In the genomic region with DNA sequence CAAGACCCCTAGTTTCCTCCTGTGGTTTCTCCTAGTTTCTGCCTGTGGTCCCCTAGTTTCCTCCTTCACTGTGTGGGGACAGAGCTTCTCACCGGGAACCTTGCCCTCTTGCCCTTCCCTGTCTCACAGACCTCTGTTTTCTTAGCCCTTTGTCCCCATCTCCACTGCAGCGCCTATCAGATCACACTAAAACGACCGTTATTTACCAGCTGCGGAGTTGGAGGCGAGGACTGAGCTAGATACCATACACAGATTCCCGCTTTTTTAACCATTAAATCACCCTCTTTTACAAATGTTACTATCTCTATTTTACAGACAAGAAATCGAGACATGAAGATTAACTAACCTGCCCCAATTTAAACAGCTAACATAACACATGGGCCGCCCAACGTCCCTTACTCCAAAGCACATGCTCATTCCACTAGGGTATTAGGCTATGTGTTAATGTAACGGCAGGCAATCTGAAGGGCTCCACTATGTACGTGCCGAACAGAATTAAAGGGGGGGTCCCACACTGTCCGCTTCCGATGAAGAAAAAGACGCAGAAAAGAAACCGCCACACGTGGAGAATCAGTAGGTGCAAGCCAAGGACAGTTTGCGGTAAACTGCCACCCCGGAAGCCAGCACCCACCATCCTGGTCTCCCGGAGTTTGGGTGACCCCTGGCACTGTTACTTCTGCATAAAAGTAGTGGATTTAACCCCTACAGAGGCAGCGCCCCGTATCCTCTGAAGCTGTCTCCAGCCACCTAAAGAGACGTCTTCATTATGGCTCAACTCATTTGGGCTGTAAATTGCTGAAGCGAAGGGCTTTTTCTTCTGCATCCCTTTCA, we compare ENCODE assay signal across 16 cellular contexts. TPM values are rescaled to one million over a fixed set of nuclear protein-coding genes. Genes with fewer than 3 reads are reported as not detected.
DNase-seq lines count a peak whose midpoint lies in the region; ATAC-seq, FAIRE-seq and TF ChIP-seq lines count a peak whose summit lies in the region.
"Had no signal": no experiment of that assay in that cellular context is flagged by ENCODE, and none has a peak within 500 bp of the region (broad histone marks: within the 10 kb centered on the region; RNA-seq: fewer than 3 reads in every experiment).

No MANE protein-coding gene starts in this region.

- 31% methylated on average over 24 of the region's 25 CpGs for WGBS in HepG2 (ENCODE audit: low lambda C conversion rate)

- H3K4me2 ChIP-seq in HepG2 (ENCODE audit: low read depth, low read length): peak overlapping the region; percentile 62

- peaks cover 4 to 12% of the 10 kb centered on the region in 2 experiments for H3K36me3 ChIP-seq in HepG2 (replicated peaks in 1 of 2; ENCODE audit: control insufficient read depth in 1 of 2, insufficient read depth in 2 of 2, low read length in 2 of 2)

- H3K9me3 Mint-ChIP-seq in activated naive CD8-positive, alpha-beta T cell (ENCODE audit: low read depth): no peaks in the 10 kb centered on the region
- no peaks in the 10 kb centered on the region for H3K9me3 Mint-ChIP-seq in activated naive CD8-positive, alpha-beta T cell treated with anti-CD3 and anti-CD28 coated beads, Interleukin-2, amount 50 U/mL, for 24 hours
- no peaks in the 10 kb centered on the region for H3K9me3 Mint-ChIP-seq in activated B cell treated with CpG ODN at 0.5 μM for 24 hours
- no peaks in the 10 kb centered on the region for H3K9me3 Mint-ChIP-seq in type B pancreatic cell

- CTCF ChIA-PET in activated B cell treated with CpG ODN at 0.5 μM for 24 hours (lab: Charles Lee) (no interaction called here), HepG2 (lab: Yijun Ruan, JAX; ENCODE audit: low intra/inter-chr PET ratio, low total read pairs) (no interaction called here)

- intact Hi-C loops in activated B cell treated with CpG ODN at 0.5 μM for 24 hours (cut with micrococcal nuclease): loop anchor here (10.0 kb wide), 1 partner anchor 1482 kb away; a partner anchor contains a TSS
- intact Hi-C loops in HepG2 (cut with micrococcal nuclease; ENCODE audit: unreplicated experiment): no loop called here

- no peak for TF ChIP-seq EP300 in HepG2 (IDR thresholded peaks at IDR 0.05; ENCODE audit: low read depth in 2 of 2, low read length in 2 of 2)
- no peak for TF ChIP-seq EP300 in HepG2 (CRISPR knock-in tag; IDR thresholded peaks at IDR 0.05; ENCODE audit: borderline replicate concordance)

- TF ChIP-seq CTCF in activated B cell treated with CpG ODN at 0.5 μM for 24 hours (IDR thresholded peaks at IDR 0.05) (no peak), HepG2 (CRISPR knock-in tag; IDR thresholded peaks at IDR 0.05) (no peak), type B pancreatic cell (conservative IDR thresholded peaks at IDR 0.05) (no peak)

- FAIRE-seq in HepG2 (lab: Jason Lieb, UNC): no peak

- H3K9me3 ChIP-seq in HepG2 (ENCODE audit: low read length): no peaks in the 10 kb centered on the region
- H3K9me3 ChIP-seq: gastroesophageal sphincter had no signal

- H3K4me1 ChIP-seq in HepG2 (ENCODE audit: insufficient read depth, low read length): peaks cover 43% of the 10 kb centered on the region

- peak overlapping the region in 1 of 3 experiments; percentile 11; a peak in 1 of 6 replicates for H3K4me3 ChIP-seq in HepG2 (replicated peaks in 1 of 3; ENCODE audit: insufficient read depth in 1 of 3, low read depth in 2 of 3, low read length in 3 of 3)
- H3K4me3 ChIP-seq: gastroesophageal sphincter had no signal

- DNase-seq in activated naive CD8-positive, alpha-beta T cell treated with anti-CD3 and anti-CD28 coated beads, Interleukin-2, amount 50 U/mL, for 24 hours: no peak
- DNase-seq in activated B cell treated with CpG ODN at 0.5 μM for 24 hours (no peak), HepG2 (ENCODE audit: low spot score) (no peak), type B pancreatic cell (ENCODE audit: extremely low spot score, unreplicated experiment) (no peak), G401 (ENCODE audit: low spot score) (no peak), substantia nigra (lab: John Stamatoyannopoulos, UW) (no peak)
- DNase-seq: activated naive CD4-positive, alpha-beta T cell treated with Interleukin-2 at 50 U/mL for 16 hours; central memory CD4-positive, alpha-beta T cell; midbrain; NCI-H2029; NCI-H526; stimulated activated CD4-positive, alpha-beta T cell treated with anti-CD3 and anti-CD28 coated beads, Interleukin-12 subunit alpha, Interleukin-12 subunit beta, amount 100 ng/mL, for 4 hours; SW 1271 had no signal

- no peak for ATAC-seq in activated naive CD8-positive, alpha-beta T cell treated with anti-CD3 and anti-CD28 coated beads, Interleukin-2, amount 50 U/mL, for 24 hours
- ATAC-seq in activated B cell treated with CpG ODN at 0.5 μM for 24 hours (ENCODE audit: low read depth) (no peak), HepG2 (no peak; the same call in 2 of the 3 replicates), HG02798 (IDR thresholded peaks at IDR 0.05; ENCODE audit: poor library complexity, unreplicated experiment) (no peak)
- ATAC-seq: gastroesophageal sphincter had no signal

- no peaks in the 10 kb centered on the region for H3K27me3 ChIP-seq in HepG2 (ENCODE audit: control insufficient read depth in 1 of 2, insufficient read depth in 2 of 2, low read length in 2 of 2)
- H3K27me3 ChIP-seq: gastroesophageal sphincter had no signal

- peak overlapping the region; percentile 67 for H3K4me3 Mint-ChIP-seq in activated naive CD8-positive, alpha-beta T cell
- H3K4me3 Mint-ChIP-seq in activated naive CD8-positive, alpha-beta T cell treated with anti-CD3 and anti-CD28 coated beads, Interleukin-2, amount 50 U/mL, for 24 hours: no peak overlapping the region
- H3K4me3 Mint-ChIP-seq in activated B cell treated with CpG ODN at 0.5 μM for 24 hours (peak overlapping the region; percentile 36), type B pancreatic cell (peak overlapping the region; percentile 85)

- peaks cover 7% of the 10 kb centered on the region for H3K36me3 Mint-ChIP-seq in activated naive CD8-positive, alpha-beta T cell
- H3K36me3 Mint-ChIP-seq in activated naive CD8-positive, alpha-beta T cell treated with anti-CD3 and anti-CD28 coated beads, Interleukin-2, amount 50 U/mL, for 24 hours (ENCODE audit: low read depth): peaks cover 20% of the 10 kb centered on the region
- H3K36me3 Mint-ChIP-seq in activated B cell treated with CpG ODN at 0.5 μM for 24 hours (ENCODE audit: low read depth) (peaks cover 19% of the 10 kb centered on the region), type B pancreatic cell (peaks cover 19% of the 10 kb centered on the region)

- no peak overlapping the region for H3K9ac ChIP-seq in HepG2 (ENCODE audit: insufficient read depth, low read depth, low read length)

- peaks cover 15% of the 10 kb centered on the region for H3K4me1 Mint-ChIP-seq in activated naive CD8-positive, alpha-beta T cell (ENCODE audit: low read depth)
- H3K4me1 Mint-ChIP-seq in activated naive CD8-positive, alpha-beta T cell treated with anti-CD3 and anti-CD28 coated beads, Interleukin-2, amount 50 U/mL, for 24 hours: peaks cover 17% of the 10 kb centered on the region
- H3K4me1 Mint-ChIP-seq in activated B cell treated with CpG ODN at 0.5 μM for 24 hours (peaks cover 20% of the 10 kb centered on the region), type B pancreatic cell (ENCODE audit: unreplicated experiment) (no peaks in the 10 kb centered on the region)

- no peak overlapping the region for H3K27ac Mint-ChIP-seq in activated naive CD8-positive, alpha-beta T cell
- no peak overlapping the region for H3K27ac Mint-ChIP-seq in activated naive CD8-positive, alpha-beta T cell treated with anti-CD3 and anti-CD28 coated beads, Interleukin-2, amount 50 U/mL, for 24 hours
- H3K27ac Mint-ChIP-seq in activated B cell treated with CpG ODN at 0.5 μM for 24 hours (no peak overlapping the region), type B pancreatic cell (peak overlapping the region; percentile 1)

- no peak for TF ChIP-seq RAD21 in HepG2 (CRISPR knock-in tag; IDR thresholded peaks at IDR 0.05)

- H3K27ac ChIP-seq in HepG2 (ENCODE audit: extremely low read length, insufficient read depth, low read length): no peak overlapping the region
- no peak overlapping the region for H3K27ac ChIP-seq in substantia nigra (ENCODE audit: low read depth, low read length, poor library complexity, severe bottlenecking)

- TF ChIP-seq POLR2A in HepG2 (IDR thresholded peaks at IDR 0.05; ENCODE audit: insufficient read depth in 1 of 2, low read depth in 2 of 2, low read length in 2 of 2): no peak

- POLR2A ChIA-PET in activated B cell treated with CpG ODN at 0.5 μM for 24 hours (lab: Charles Lee): interaction anchor here (4.7 kb wide), 1 partner anchor 20 kb away, joined by 36 read pairs; a partner anchor contains a TSS
- POLR2A ChIA-PET in HepG2 (lab: Yijun Ruan, JAX): no interaction called here

- no peak overlapping the region for H2AFZ ChIP-seq in HepG2 (ENCODE audit: low read length)

- H3K27me3 Mint-ChIP-seq in activated naive CD8-positive, alpha-beta T cell: no peaks in the 10 kb centered on the region
- no peaks in the 10 kb centered on the region for H3K27me3 Mint-ChIP-seq in activated naive CD8-positive, alpha-beta T cell treated with anti-CD3 and anti-CD28 coated beads, Interleukin-2, amount 50 U/mL, for 24 hours
- no peaks in the 10 kb centered on the region for H3K27me3 Mint-ChIP-seq in activated B cell treated with CpG ODN at 0.5 μM for 24 hours
- H3K27me3 Mint-ChIP-seq in type B pancreatic cell: peaks cover 19% of the 10 kb centered on the region

- in situ Hi-C loops in HepG2 (cut with HindIII; ENCODE audit: extremely low pct_ligation_motif_present, low pct_unique_long_range_greater_than_20kb) (no loop called here), G401 (cut with HindIII; ENCODE audit: low sequenced_read_pairs) (no loop called here)

- no TSS peak for BruUV-seq in HepG2 (replicated peaks; lab: Mats Ljungman, UMichigan)

- 0 out of 2 replicates have a peak, but pooled peaks cover 4% of the 10 kb centered on the region for H4K20me1 ChIP-seq in HepG2 (ENCODE audit: insufficient read depth, low read length)

- peaks cover 16% of the 10 kb centered on the region for H3K79me2 ChIP-seq in HepG2 (ENCODE audit: insufficient read depth, low read length)

RNA-seq across cellular contexts. Expression of a gene that starts 1.9 kb away (rescaled TPM):
- total RNA-seq in activated B cell treated with CpG ODN at 0.5 μM for 24 hours (90.5 and 94.7 TPM in 2 replicates), HepG2 (2016; rRNA removed; fragmentation: Illumina TruSeq; extraction: Trizol) (66.1 and 76.3 TPM in 2 replicates), type B pancreatic cell (ENCODE audit: low replicate concordance) (127 and 283 TPM in 2 replicates)
- total RNA-seq in HepG2 (2016; cell fraction: cytosol; rRNA removed; fragmentation: Illumina TruSeq; extraction: Trizol; ENCODE audit: low read depth): 13.5 and 13.7 TPM in 2 replicates
- total RNA-seq in HepG2 (2016; cell fraction: insoluble cytoplasmic fraction; rRNA removed; fragmentation: Illumina TruSeq; extraction: Trizol): 68.8 and 76.9 TPM in 2 replicates
- 26.7 and 27.9 TPM in 2 replicates for total RNA-seq in HepG2 (2016; cell fraction: membrane; rRNA removed; fragmentation: Illumina TruSeq; extraction: Trizol)
- total RNA-seq in HepG2 (2016; cell fraction: nucleus; rRNA removed; fragmentation: Illumina TruSeq; extraction: Trizol): 36.1 and 39.5 TPM in 2 replicates
- 25.7 and 29.6 TPM in 2 replicates for polyA plus RNA-seq in HepG2 (2011; rRNA removed)
- polyA plus RNA-seq in HepG2 (2011; cell fraction: cytosol; rRNA removed): 25.3 and 30.2 TPM in 2 replicates
- polyA plus RNA-seq in HepG2 (2011; cell fraction: nucleus; rRNA removed): 27.1 and 32.0 TPM in 2 replicates
- 47.4 and 61.8 TPM in 2 replicates for polyA plus RNA-seq in HepG2 (2012)
- 10.6 TPM in 2 replicates for polyA plus RNA-seq in HepG2 (2016; cell fraction: cytosol; fragmentation: Illumina TruSeq; extraction: Trizol; ENCODE audit: low read depth)
- 78.0 and 86.0 TPM in 2 replicates for polyA plus RNA-seq in HepG2 (2016; cell fraction: insoluble cytoplasmic fraction; fragmentation: Illumina TruSeq; extraction: Trizol; ENCODE audit: low read depth)
- 15.7 and 16.7 TPM in 2 replicates for polyA plus RNA-seq in HepG2 (2016; cell fraction: membrane; fragmentation: Illumina TruSeq; extraction: Trizol; ENCODE audit: low read depth)
- polyA plus RNA-seq in HepG2 (2016; cell fraction: nucleus; fragmentation: Illumina TruSeq; extraction: Trizol; ENCODE audit: insufficient read depth, low read depth): 50.3 and 52.7 TPM in 2 replicates
- 40.3 and 144 TPM in 2 replicates for polyA minus RNA-seq in HepG2 (2011; rRNA and poly(A)+ RNA removed; ENCODE audit: low replicate concordance)
- 26.7 and 28.6 TPM in 2 replicates for polyA minus RNA-seq in HepG2 (2011; cell fraction: cytosol; rRNA and poly(A)+ RNA removed)
- 30.3 and 49.1 TPM in 2 replicates for polyA minus RNA-seq in HepG2 (2011; cell fraction: nucleus; rRNA and poly(A)+ RNA removed)
- 95.0 and 137 TPM in 2 replicates for total RNA-seq in G401 (2014; rRNA removed; shearing (Covaris generic))

RNA-seq across cellular contexts. Expression of a gene that starts 19.6 kb away (rescaled TPM):
- total RNA-seq in activated B cell treated with CpG ODN at 0.5 μM for 24 hours: 90.1 and 90.6 TPM in 2 replicates
- total RNA-seq in HepG2 (2016; rRNA removed; fragmentation: Illumina TruSeq; extraction: Trizol): 8.9 and 15.5 TPM in 2 replicates
- total RNA-seq in HepG2 (2016; cell fraction: cytosol; rRNA removed; fragmentation: Illumina TruSeq; extraction: Trizol; ENCODE audit: low read depth): 20.0 and 20.3 TPM in 2 replicates
- total RNA-seq in HepG2 (2016; cell fraction: insoluble cytoplasmic fraction; rRNA removed; fragmentation: Illumina TruSeq; extraction: Trizol): 7.9 and 16.4 TPM in 2 replicates
- total RNA-seq in HepG2 (2016; cell fraction: membrane; rRNA removed; fragmentation: Illumina TruSeq; extraction: Trizol): 10.7 and 12.0 TPM in 2 replicates
- 31.2 and 38.8 TPM in 2 replicates for total RNA-seq in HepG2 (2016; cell fraction: nucleus; rRNA removed; fragmentation: Illumina TruSeq; extraction: Trizol)
- 12.5 and 14.8 TPM in 2 replicates for polyA plus RNA-seq in HepG2 (2011; rRNA removed)
- polyA plus RNA-seq in HepG2 (2011; cell fraction: cytosol; rRNA removed): 4.1 and 7.2 TPM in 2 replicates
- 41.4 and 42.8 TPM in 2 replicates for polyA plus RNA-seq in HepG2 (2011; cell fraction: nucleus; rRNA removed)
- polyA plus RNA-seq in HepG2 (2012): 11.5 and 16.2 TPM in 2 replicates
- polyA plus RNA-seq in HepG2 (2016; cell fraction: cytosol; fragmentation: Illumina TruSeq; extraction: Trizol; ENCODE audit: low read depth): 2.4 and 2.5 TPM in 2 replicates
- polyA plus RNA-seq in HepG2 (2016; cell fraction: insoluble cytoplasmic fraction; fragmentation: Illumina TruSeq; extraction: Trizol; ENCODE audit: low read depth): 7.9 TPM in 2 replicates
- polyA plus RNA-seq in HepG2 (2016; cell fraction: membrane; fragmentation: Illumina TruSeq; extraction: Trizol; ENCODE audit: low read depth): 3.1 and 4.4 TPM in 2 replicates
- polyA plus RNA-seq in HepG2 (2016; cell fraction: nucleus; fragmentation: Illumina TruSeq; extraction: Trizol; ENCODE audit: insufficient read depth, low read depth): 63.9 and 69.9 TPM in 2 replicates
- polyA minus RNA-seq in HepG2 (2011; rRNA and poly(A)+ RNA removed; ENCODE audit: low replicate concordance): 49.0 and 83.1 TPM in 2 replicates
- polyA minus RNA-seq in HepG2 (2011; cell fraction: cytosol; rRNA and poly(A)+ RNA removed): 9.7 and 14.4 TPM in 2 replicates
- polyA minus RNA-seq in HepG2 (2011; cell fraction: nucleus; rRNA and poly(A)+ RNA removed): 66.3 and 69.5 TPM in 2 replicates
- 41.8 and 85.8 TPM in 2 replicates for total RNA-seq in type B pancreatic cell (ENCODE audit: low replicate concordance)
- total RNA-seq in G401 (2014; rRNA removed; shearing (Covaris generic)): 6.4 and 27.3 TPM in 2 replicates

RNA-seq across cellular contexts. Expression of a gene that starts 42.0 kb away (rescaled TPM):
- total RNA-seq in activated B cell treated with CpG ODN at 0.5 μM for 24 hours: not detected in 2 replicates
- not detected in 2 replicates for total RNA-seq in HepG2 (2016; rRNA removed; fragmentation: Illumina TruSeq; extraction: Trizol)
- not detected in 2 replicates for total RNA-seq in HepG2 (2016; cell fraction: cytosol; rRNA removed; fragmentation: Illumina TruSeq; extraction: Trizol; ENCODE audit: low read depth)
- not detected in 2 replicates for total RNA-seq in HepG2 (2016; cell fraction: insoluble cytoplasmic fraction; rRNA removed; fragmentation: Illumina TruSeq; extraction: Trizol)
- not detected in 2 replicates for total RNA-seq in HepG2 (2016; cell fraction: membrane; rRNA removed; fragmentation: Illumina TruSeq; extraction: Trizol)
- total RNA-seq in HepG2 (2016; cell fraction: nucleus; rRNA removed; fragmentation: Illumina TruSeq; extraction: Trizol): not detected in 2 replicates
- polyA plus RNA-seq in HepG2 (2011; rRNA removed): not detected in 2 replicates
- not detected in 2 replicates for polyA plus RNA-seq in HepG2 (2011; cell fraction: cytosol; rRNA removed)
- polyA plus RNA-seq in HepG2 (2011; cell fraction: nucleus; rRNA removed): not detected in 2 replicates
- polyA plus RNA-seq in HepG2 (2012): 0.15 and 0.25 TPM in 2 replicates
- polyA plus RNA-seq in HepG2 (2016; cell fraction: cytosol; fragmentation: Illumina TruSeq; extraction: Trizol; ENCODE audit: low read depth): not detected in 2 replicates
- polyA plus RNA-seq in HepG2 (2016; cell fraction: insoluble cytoplasmic fraction; fragmentation: Illumina TruSeq; extraction: Trizol; ENCODE audit: low read depth): not detected in 2 replicates
- not detected in 2 replicates for polyA plus RNA-seq in HepG2 (2016; cell fraction: membrane; fragmentation: Illumina TruSeq; extraction: Trizol; ENCODE audit: low read depth)
- polyA plus RNA-seq in HepG2 (2016; cell fraction: nucleus; fragmentation: Illumina TruSeq; extraction: Trizol; ENCODE audit: insufficient read depth, low read depth): not detected in 2 replicates
- not detected in 2 replicates for polyA minus RNA-seq in HepG2 (2011; rRNA and poly(A)+ RNA removed; ENCODE audit: low replicate concordance)
- not detected in 2 replicates for polyA minus RNA-seq in HepG2 (2011; cell fraction: cytosol; rRNA and poly(A)+ RNA removed)
- polyA minus RNA-seq in HepG2 (2011; cell fraction: nucleus; rRNA and poly(A)+ RNA removed): not detected in 2 replicates
- 1.2 TPM in 1 of 2 replicates, not detected in the other for total RNA-seq in type B pancreatic cell (ENCODE audit: low replicate concordance)
- not detected in 2 replicates for total RNA-seq in G401 (2014; rRNA removed; shearing (Covaris generic))
